27 cellular contexts compared by ENCODE assay signal in genomic region chr5:42109006-42109572, GRCh38.
"Had no signal": no experiment of that assay in that cellular context is flagged by ENCODE, and none has a peak within 500 bp of the region (broad histone marks: within the 10 kb centered on the region; RNA-seq: fewer than 3 reads in every experiment).

No MANE protein-coding gene starts in this region.

- DNase-seq: activated CD4-positive, alpha-beta T cell treated with anti-CD3 and anti-CD28 coated beads for 4 hours; activated CD4-positive, alpha-beta T cell treated with anti-CD3 and anti-CD28 coated beads, Interleukin-2, amount 50 U/mL, for 4 hours; activated CD8-positive, alpha-beta memory T cell treated with anti-CD3 and anti-CD28 coated beads for 24 hours; activated effector memory CD4-positive, alpha-beta T cell treated with anti-CD3 and anti-CD28 coated beads, Interleukin-2, amount 50 U/mL, for 16 hours; activated naive CD4-positive, alpha-beta T cell treated with anti-CD3 and anti-CD28 coated beads for 36 hours; activated naive CD8-positive, alpha-beta T cell treated with anti-CD3 and anti-CD28 coated beads for 36 hours; activated T-cell treated with anti-CD3 and anti-CD28 coated beads, Interleukin-2, amount 50 U/mL, for 1 hour; adrenal gland; aorta; caudate nucleus; cortex of kidney; effector memory CD8-positive, alpha-beta T cell; hippocampal formation; immature natural killer cell; kidney; left colon; mammary epithelial cell; naive thymus-derived CD4-positive, alpha-beta T cell; ovary; stimulated activated CD4-positive, alpha-beta T cell treated with anti-CD3 and anti-CD28 coated beads, Interleukin-12 subunit alpha, Interleukin-12 subunit beta, amount 100 ng/mL, for 4 hours; stimulated activated CD4-positive, alpha-beta T cell treated with anti-CD3 and anti-CD28 coated beads, Interleukin-4, amount 100 ng/mL, for 1 hour; stimulated activated naive CD8-positive, alpha-beta T cell treated with anti-CD3 and anti-CD28 coated beads, Interleukin-15, Interleukin-2, amounts not matched to agents 100 U/mL and 50 U/mL, for 24 hours; testis; trophoblast cell had no signal

- H3K27me3 ChIP-seq: adrenal gland, gastroesophageal sphincter, ovary, testis had no signal

- H3K4me3 ChIP-seq: adrenal gland, gastroesophageal sphincter, ovary, skin epidermis, testis had no signal

- ATAC-seq: effector memory CD8-positive, alpha-beta T cell; gastroesophageal sphincter; left colon; naive thymus-derived CD4-positive, alpha-beta T cell; sciatic nerve; stimulated activated naive CD8-positive, alpha-beta T cell treated with anti-CD3 and anti-CD28 coated beads, Interleukin-15, Interleukin-2, amounts not matched to agents 100 U/mL and 50 U/mL, for 24 hours had no signal

- H3K36me3 ChIP-seq: adrenal gland, gastroesophageal sphincter, ovary had no signal

- H3K4me1 ChIP-seq: adrenal gland, gastroesophageal sphincter, testis had no signal

- H3K27ac ChIP-seq: adrenal gland, gastroesophageal sphincter, ovary, skin epidermis, testis had no signal

- H3K9me3 ChIP-seq: adrenal gland, gastroesophageal sphincter, ovary, testis had no signal
